Comparison of ENCODE assay signal across 1 cellular context in the genomic region with DNA sequence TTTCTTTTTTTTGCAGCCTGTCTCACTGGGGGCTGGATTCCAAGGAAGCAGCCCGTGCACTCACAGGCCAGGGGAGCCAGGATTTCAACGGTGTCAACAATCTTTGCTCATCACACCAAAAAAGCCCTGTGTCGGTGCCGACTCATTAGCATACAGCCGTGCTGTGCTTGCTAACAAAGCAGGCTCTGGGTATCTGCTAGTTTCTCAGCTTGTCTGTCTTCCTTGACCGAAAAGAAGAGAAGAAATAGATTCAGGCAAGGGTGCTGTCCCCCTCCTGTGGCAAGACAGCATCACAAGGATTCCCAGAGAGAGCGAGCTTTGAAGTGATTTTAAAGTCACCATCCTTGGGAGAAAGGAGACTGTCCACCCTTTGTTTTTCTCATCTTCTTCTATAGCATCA.
TF ChIP-seq lines count a peak whose summit lies in the region.

No MANE protein-coding gene starts in this region.

TF ChIP-seq in HepG2, 621 proteins besides CTCF, POLR2A, EP300 and RAD21 (continued from another document):
- TF ChIP-seq, protein P1, sequence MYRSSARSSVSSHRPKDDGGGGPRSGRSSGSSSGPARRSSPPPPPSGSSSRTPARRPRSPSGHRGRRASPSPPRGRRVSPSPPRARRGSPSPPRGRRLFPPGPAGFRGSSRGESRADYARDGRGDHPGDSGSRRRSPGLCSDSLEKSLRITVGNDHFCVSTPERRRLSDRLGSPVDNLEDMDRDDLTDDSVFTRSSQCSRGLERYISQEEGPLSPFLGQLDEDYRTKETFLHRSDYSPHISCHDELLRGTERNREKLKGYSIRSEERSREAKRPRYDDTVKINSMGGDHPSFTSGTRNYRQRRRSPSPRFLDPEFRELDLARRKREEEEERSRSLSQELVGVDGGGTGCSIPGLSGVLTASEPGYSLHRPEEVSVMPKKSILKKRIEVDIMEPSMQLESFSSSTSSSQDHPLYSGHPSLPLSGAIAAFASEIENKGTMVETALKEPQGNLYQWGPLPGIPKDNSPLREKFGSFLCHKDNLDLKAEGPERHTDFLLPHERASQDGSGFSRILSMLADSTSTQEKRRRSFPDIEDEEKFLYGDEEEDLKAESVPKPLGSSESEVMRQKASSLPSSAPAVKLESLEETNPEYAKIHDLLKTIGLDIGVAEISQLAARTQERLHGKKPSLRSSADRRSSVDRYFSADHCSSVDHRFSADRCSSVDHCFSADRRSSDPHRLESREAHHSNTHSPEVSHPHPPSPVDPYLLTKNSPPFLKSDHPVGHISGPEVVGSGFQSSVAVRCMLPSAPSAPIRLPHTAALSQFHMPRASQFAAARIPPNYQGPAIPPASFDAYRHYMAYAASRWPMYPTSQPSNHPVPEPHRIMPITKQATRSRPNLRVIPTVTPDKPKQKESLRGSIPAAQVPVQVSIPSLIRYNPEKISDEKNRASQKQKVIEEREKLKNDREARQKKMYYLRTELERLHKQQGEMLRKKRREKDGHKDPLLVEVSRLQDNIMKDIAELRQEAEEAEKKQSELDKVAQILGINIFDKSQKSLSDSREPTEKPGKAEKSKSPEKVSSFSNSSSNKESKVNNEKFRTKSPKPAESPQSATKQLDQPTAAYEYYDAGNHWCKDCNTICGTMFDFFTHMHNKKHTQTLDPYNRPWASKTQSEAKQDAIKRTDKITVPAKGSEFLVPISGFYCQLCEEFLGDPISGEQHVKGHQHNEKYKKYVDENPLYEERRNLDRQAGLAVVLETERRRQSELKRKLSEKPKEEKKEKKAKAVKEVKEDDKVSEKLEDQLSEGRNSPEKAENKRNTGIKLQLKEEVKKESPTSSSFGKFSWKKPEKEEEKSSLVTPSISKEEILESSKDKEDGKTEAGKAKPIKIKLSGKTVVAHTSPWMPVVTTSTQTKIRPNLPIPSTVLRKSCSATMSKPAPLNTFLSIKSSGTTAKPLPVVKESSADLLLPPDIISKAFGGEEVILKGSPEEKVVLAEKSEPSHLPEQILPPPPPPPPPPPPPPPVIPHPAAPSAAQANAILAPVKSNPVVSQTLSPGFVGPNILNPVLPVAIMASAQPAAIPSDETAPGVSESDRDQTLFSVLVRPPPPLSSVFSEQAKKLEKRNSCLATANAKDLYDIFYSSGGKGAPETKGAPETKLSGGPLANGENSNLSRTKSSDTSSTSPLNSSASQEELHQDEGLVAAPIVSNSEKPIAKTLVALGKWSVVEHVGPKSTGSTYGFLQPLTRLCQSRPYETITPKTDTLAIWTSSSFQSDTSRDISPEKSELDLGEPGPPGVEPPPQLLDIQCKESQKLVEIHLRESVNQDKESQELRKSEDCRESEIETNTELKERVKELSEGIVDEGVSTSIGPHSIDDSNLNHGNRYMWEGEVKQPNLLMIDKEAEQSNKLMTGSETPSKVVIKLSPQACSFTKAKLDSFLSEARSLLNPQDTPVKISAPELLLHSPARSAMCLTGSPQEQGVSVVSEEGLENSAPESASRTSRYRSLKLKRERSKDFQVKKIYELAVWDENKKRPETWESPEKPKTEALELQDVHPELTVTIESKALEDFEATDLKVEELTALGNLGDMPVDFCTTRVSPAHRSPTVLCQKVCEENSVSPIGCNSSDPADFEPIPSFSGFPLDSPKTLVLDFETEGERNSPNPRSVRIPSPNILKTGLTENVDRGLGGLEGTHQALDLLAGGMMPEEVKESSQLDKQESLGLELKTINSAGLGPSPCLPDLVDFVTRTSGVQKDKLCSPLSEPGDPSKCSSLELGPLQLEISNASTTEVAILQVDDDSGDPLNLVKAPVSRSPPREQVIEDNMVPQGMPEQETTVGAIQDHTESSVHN (CRISPR knock-in tag; IDR thresholded peaks at IDR 0.05), result no peak
- TF ChIP-seq NR3C1 (CRISPR knock-in tag; IDR thresholded peaks at IDR 0.05) (no peak), ZNF441 (CRISPR knock-in tag; IDR thresholded peaks at IDR 0.05; ENCODE audit: borderline replicate concordance) (no peak), ZNF589 (CRISPR knock-in tag; conservative IDR thresholded peaks at IDR 0.05) (no peak), ZNF850 (CRISPR knock-in tag; conservative IDR thresholded peaks at IDR 0.05) (no peak)
- TF ChIP-seq, protein P2, sequence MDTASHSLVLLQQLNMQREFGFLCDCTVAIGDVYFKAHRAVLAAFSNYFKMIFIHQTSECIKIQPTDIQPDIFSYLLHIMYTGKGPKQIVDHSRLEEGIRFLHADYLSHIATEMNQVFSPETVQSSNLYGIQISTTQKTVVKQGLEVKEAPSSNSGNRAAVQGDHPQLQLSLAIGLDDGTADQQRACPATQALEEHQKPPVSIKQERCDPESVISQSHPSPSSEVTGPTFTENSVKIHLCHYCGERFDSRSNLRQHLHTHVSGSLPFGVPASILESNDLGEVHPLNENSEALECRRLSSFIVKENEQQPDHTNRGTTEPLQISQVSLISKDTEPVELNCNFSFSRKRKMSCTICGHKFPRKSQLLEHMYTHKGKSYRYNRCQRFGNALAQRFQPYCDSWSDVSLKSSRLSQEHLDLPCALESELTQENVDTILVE (CRISPR knock-in tag; IDR thresholded peaks at IDR 0.05), result no peak
- TF ChIP-seq, protein P3, sequence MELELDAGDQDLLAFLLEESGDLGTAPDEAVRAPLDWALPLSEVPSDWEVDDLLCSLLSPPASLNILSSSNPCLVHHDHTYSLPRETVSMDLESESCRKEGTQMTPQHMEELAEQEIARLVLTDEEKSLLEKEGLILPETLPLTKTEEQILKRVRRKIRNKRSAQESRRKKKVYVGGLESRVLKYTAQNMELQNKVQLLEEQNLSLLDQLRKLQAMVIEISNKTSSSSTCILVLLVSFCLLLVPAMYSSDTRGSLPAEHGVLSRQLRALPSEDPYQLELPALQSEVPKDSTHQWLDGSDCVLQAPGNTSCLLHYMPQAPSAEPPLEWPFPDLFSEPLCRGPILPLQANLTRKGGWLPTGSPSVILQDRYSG (CRISPR knock-in tag; IDR thresholded peaks at IDR 0.05), result no peak
